Comparison of ENCODE assay signal across 1 cellular context in the genomic region with DNA sequence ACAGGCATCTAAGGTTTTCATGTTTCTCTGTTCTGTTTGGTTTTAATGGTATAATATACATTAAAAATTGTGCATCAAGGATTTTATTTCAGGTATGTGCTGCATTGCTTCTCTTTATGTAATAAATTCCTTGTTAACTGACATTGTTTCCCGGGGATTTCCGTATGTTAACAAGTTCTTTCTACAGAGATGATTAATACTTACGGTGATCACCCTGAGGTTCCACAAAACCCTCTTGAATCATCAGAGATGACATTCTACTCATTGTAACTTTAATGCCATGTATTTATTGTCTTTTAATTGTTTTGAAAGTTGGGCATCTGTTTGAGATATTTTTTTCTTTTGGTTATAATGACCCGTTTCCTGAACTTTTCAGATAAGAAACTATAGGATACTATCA.
TF ChIP-seq lines count a peak whose summit lies in the region.

No MANE protein-coding gene starts in this region.

TF ChIP-seq in SK-N-SH treated with all-trans-retinoic acid at 6 μM for 48 hours, 23 proteins besides CTCF, POLR2A, EP300 and RAD21 (continued from another document):
- TF ChIP-seq, protein P1, sequence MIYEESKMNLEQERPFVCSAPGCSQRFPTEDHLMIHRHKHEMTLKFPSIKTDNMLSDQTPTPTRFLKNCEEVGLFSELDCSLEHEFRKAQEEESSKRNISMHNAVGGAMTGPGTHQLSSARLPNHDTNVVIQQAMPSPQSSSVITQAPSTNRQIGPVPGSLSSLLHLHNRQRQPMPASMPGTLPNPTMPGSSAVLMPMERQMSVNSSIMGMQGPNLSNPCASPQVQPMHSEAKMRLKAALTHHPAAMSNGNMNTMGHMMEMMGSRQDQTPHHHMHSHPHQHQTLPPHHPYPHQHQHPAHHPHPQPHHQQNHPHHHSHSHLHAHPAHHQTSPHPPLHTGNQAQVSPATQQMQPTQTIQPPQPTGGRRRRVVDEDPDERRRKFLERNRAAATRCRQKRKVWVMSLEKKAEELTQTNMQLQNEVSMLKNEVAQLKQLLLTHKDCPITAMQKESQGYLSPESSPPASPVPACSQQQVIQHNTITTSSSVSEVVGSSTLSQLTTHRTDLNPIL (CRISPR knock-in tag; IDR thresholded peaks at IDR 0.05; ENCODE audit: low read depth), result no peak
- TF ChIP-seq, protein P2, sequence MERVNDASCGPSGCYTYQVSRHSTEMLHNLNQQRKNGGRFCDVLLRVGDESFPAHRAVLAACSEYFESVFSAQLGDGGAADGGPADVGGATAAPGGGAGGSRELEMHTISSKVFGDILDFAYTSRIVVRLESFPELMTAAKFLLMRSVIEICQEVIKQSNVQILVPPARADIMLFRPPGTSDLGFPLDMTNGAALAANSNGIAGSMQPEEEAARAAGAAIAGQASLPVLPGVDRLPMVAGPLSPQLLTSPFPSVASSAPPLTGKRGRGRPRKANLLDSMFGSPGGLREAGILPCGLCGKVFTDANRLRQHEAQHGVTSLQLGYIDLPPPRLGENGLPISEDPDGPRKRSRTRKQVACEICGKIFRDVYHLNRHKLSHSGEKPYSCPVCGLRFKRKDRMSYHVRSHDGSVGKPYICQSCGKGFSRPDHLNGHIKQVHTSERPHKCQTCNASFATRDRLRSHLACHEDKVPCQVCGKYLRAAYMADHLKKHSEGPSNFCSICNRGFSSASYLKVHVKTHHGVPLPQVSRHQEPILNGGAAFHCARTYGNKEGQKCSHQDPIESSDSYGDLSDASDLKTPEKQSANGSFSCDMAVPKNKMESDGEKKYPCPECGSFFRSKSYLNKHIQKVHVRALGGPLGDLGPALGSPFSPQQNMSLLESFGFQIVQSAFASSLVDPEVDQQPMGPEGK (CRISPR knock-in tag; IDR thresholded peaks at IDR 0.05; ENCODE audit: borderline replicate concordance), result no peak
- no peak for TF ChIP-seq ZC3H10 (CRISPR knock-in tag; IDR thresholded peaks at IDR 0.05)
- TF ChIP-seq GLIS3 (CRISPR knock-in tag; IDR thresholded peaks at IDR 0.05), result no peak
- no peak for TF ChIP-seq ZNF70 (CRISPR knock-in tag; IDR thresholded peaks at IDR 0.05)
- no peak for TF ChIP-seq OSR1 (CRISPR knock-in tag; IDR thresholded peaks at IDR 0.05)
